ENCODE assay signal across 8 cellular contexts in genomic region chr12:76621582-76622024, GRCh38.
DNase-seq lines count a peak whose midpoint lies in the region; ATAC-seq and TF ChIP-seq lines count a peak whose summit lies in the region.

No MANE protein-coding gene starts in this region.

- DNase-seq in AG09319 (ENCODE audit: extremely low read depth, low read depth) (peak; percentile 30), NCI-H345 (lab: John Stamatoyannopoulos, UW) (peak; percentile 73), cerebellar cortex (ENCODE audit: low spot score) (peak; percentile 83), left kidney (ENCODE audit: low read depth, low spot score) (peak; percentile 85)
- DNase-seq in stimulated activated CD4-positive, alpha-beta T cell treated with anti-CD3 and anti-CD28 coated beads, TNF-alpha, amount 100 ng/mL, for 1 hour (ENCODE audit: low read depth in 3 of 3, low spot score in 1 of 3): peak; percentile 3 to 44 (median 34)

- ATAC-seq in GM18873 (IDR thresholded peaks at IDR 0.05; ENCODE audit: low FRiP score, unreplicated experiment): peak; percentile 81
- ATAC-seq in HG03196 (IDR thresholded peaks at IDR 0.05; ENCODE audit: unreplicated experiment): peak; percentile 78
- peak; percentile 75 to 76 for ATAC-seq in activated CD4-positive, CD25-positive, alpha-beta regulatory T cell treated with anti-CD3 and anti-CD28 coated beads, Interleukin-2, amount 50 U/mL, for 24 hours

- peak; percentile 87 for TF ChIP-seq CTCF in AG09319 (IDR thresholded peaks at IDR 0.05; ENCODE audit: low read depth, low read length)

Comparison
In these comparisons a context has a peak if more than half of its experiments do, and no peak if none do; other contexts are left out.
1. Peak in every context shown above with its lines: DNase-seq and ATAC-seq.
2. DNase-seq: peak in every context shown above with its lines; median percentile 85 in left kidney; 83 in cerebellar cortex; 73 in NCI-H345; 34 in stimulated activated CD4-positive, alpha-beta T cell treated with anti-CD3 and anti-CD28 coated beads, TNF-alpha, amount 100 ng/mL, for 1 hour; 30 in AG09319.